In genomic region chr4:188811116-188811515, GRCh38 we compare ENCODE assay signal across 21 cellular contexts.
"Had no signal": no experiment of that assay in that cellular context is flagged by ENCODE, and none has a peak within 500 bp of the region (broad histone marks: within the 10 kb centered on the region; RNA-seq: fewer than 3 reads in every experiment).

No MANE protein-coding gene starts in this region.

- H3K36me3 Mint-ChIP-seq: naive B cell; natural killer cell; neural progenitor cell; stimulated activated naive B cell treated with anti-CD40 and anti-IgM and Interleukin-4, amounts not matched to agents 10 μg/mL and 1 μg/mL and 100 μg/mL, for 72 hours had no signal

- H3K27me3 Mint-ChIP-seq: naive B cell; stimulated activated naive B cell treated with anti-CD40 and anti-IgM and Interleukin-4, amounts not matched to agents 10 μg/mL and 1 μg/mL and 100 μg/mL, for 72 hours had no signal

- H3K4me3 Mint-ChIP-seq: mesothelial cell of epicardium; naive B cell; natural killer cell; nephron progenitor cell; neural progenitor cell; stimulated activated naive B cell treated with anti-CD40 and anti-IgM and Interleukin-4, amounts not matched to agents 10 μg/mL and 1 μg/mL and 100 μg/mL, for 72 hours had no signal

- H3K4me1 Mint-ChIP-seq: mesothelial cell of epicardium; naive B cell; natural killer cell; nephron progenitor cell; neural progenitor cell; stimulated activated naive B cell treated with anti-CD40 and anti-IgM and Interleukin-4, amounts not matched to agents 10 μg/mL and 1 μg/mL and 100 μg/mL, for 72 hours had no signal

- DNase-seq: hippocampal formation; left colon; left ventricle myocardium inferior; mesendoderm; naive B cell; natural killer cell; nephron progenitor cell; occipital lobe; psoas muscle; right lobe of liver; stimulated activated CD4-positive, alpha-beta T cell treated with anti-CD3 and anti-CD28 coated beads, Interleukin-1b, Interleukin-23, amount 100 ng/mL, for 48 hours; stimulated activated CD4-positive, alpha-beta T cell treated with anti-CD3 and anti-CD28 coated beads, Interleukin-4, amount 100 ng/mL, for 1 hour; stimulated activated naive B cell treated with anti-CD40 and anti-IgM and Interleukin-4, amounts not matched to agents 10 μg/mL and 1 μg/mL and 100 μg/mL, for 72 hours; stimulated activated naive CD8-positive, alpha-beta T cell treated with anti-CD3 and anti-CD28 coated beads, Interleukin-15, Interleukin-2, amounts not matched to agents 100 U/mL and 50 U/mL, for 24 hours; stomach; testis; thyroid gland; transverse colon; upper lobe of left lung had no signal

- H3K27ac Mint-ChIP-seq: mesothelial cell of epicardium; naive B cell; natural killer cell; nephron progenitor cell; neural progenitor cell; stimulated activated naive B cell treated with anti-CD40 and anti-IgM and Interleukin-4, amounts not matched to agents 10 μg/mL and 1 μg/mL and 100 μg/mL, for 72 hours had no signal

- ATAC-seq: left colon; natural killer cell; psoas muscle; right lobe of liver; stimulated activated naive B cell treated with anti-CD40 and anti-IgM and Interleukin-4, amounts not matched to agents 10 μg/mL and 1 μg/mL and 100 μg/mL, for 72 hours; stimulated activated naive CD8-positive, alpha-beta T cell treated with anti-CD3 and anti-CD28 coated beads, Interleukin-15, Interleukin-2, amounts not matched to agents 100 U/mL and 50 U/mL, for 24 hours had no signal
